Comparison of ENCODE assay signal across 18 cellular contexts in the genomic region with DNA sequence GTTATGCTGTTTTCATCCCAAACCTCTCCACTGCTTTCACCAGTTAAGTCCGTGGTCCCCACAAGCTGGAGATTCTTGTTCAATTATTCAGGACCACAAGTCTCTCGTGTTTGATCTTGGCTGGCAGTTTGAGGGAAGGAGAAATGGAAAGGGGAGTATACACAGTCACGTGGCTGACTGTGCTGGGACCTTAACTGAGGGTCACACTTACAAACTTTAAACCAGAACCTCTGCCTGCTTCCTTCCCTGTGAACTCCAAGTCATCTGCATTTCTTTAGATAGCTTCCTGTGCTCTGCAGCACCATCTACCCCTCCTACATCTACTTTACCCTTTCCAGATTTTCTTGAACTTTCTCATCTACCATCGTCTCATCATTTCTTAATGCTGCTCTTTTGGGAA.
DNase-seq lines count a peak whose midpoint lies in the region; ATAC-seq and TF ChIP-seq lines count a peak whose summit lies in the region.
"Had no signal": no experiment of that assay in that cellular context is flagged by ENCODE, and none has a peak within 500 bp of the region (broad histone marks: within the 10 kb centered on the region; RNA-seq: fewer than 3 reads in every experiment).

No MANE protein-coding gene starts in this region.

- no peak for ATAC-seq in GM18909 (IDR thresholded peaks at IDR 0.05; ENCODE audit: poor library complexity, unreplicated experiment)
- no peak for ATAC-seq in HG02623 (IDR thresholded peaks at IDR 0.05; ENCODE audit: unreplicated experiment)
- ATAC-seq: CD8-positive, alpha-beta T cell; GM12878 had no signal

- no peak overlapping the region for H3K4ac ChIP-seq in H9 (ENCODE audit: low read depth, low read length)

- WGBS in H9 (ENCODE audit: extremely low coverage, insufficient read length, low lambda C conversion rate): no CpG with 5 or more reads among the region's 4 CpGs

- no peak overlapping the region for H2BK20ac ChIP-seq in H9 (ENCODE audit: low read depth, low read length, poor library complexity, severe bottlenecking)

- H3K56ac ChIP-seq in H9 (ENCODE audit: insufficient read length, low read depth, low read length): no peak overlapping the region

- H2BK15ac ChIP-seq in H9 (ENCODE audit: low read depth, low read length): no peak overlapping the region

- no peak overlapping the region for H4K8ac ChIP-seq in H9 (replicated peaks; ENCODE audit: insufficient read length, low read depth, low read length)

- H3K4me1 Mint-ChIP-seq in H9: peaks cover 11% of the 10 kb centered on the region in 2 experiments
- H3K4me1 Mint-ChIP-seq: B cell; CD4-positive, CD25-positive, alpha-beta regulatory T cell had no signal

- no peak overlapping the region for H4K91ac ChIP-seq in H9 (ENCODE audit: insufficient read length, low read depth, low read length)

- H2BK5ac ChIP-seq in H9 (ENCODE audit: insufficient read length, low read length): no peak overlapping the region

- H3K9ac ChIP-seq in H9 (ENCODE audit: extremely low read depth, insufficient read length, low read length): no peak overlapping the region
- H3K9ac ChIP-seq: BLaER1 had no signal

- no peak overlapping the region for H2AK5ac ChIP-seq in H9 (ENCODE audit: insufficient read length, low read length)

- no peaks in the 10 kb centered on the region for H3K79me1 ChIP-seq in H9 (ENCODE audit: insufficient read depth, low read depth, low read length, poor library complexity, severe bottlenecking)

- H3K27me3 Mint-ChIP-seq in H9 (ENCODE audit: low read depth): no peaks in the 10 kb centered on the region; the same call in 1 of the 2 replicates

- H3K9me3 ChIP-seq in H9 (ENCODE audit: control insufficient read depth, low read depth, low read length): peaks cover 6% of the 10 kb centered on the region

- H4K5ac ChIP-seq in H9 (ENCODE audit: insufficient read length, low read depth, low read length): no peak overlapping the region

- no peak overlapping the region for H3K23ac ChIP-seq in H9 (ENCODE audit: insufficient read length, low read depth, low read length)

- peak overlapping the region; percentile 15 for H3K4me2 ChIP-seq in H9 (ENCODE audit: insufficient read depth, insufficient read length, low read length)
- H3K4me2 ChIP-seq: BLaER1 had no signal

- peaks cover 5% of the 10 kb centered on the region; the same call in 1 of the 2 replicates for H3K4me1 ChIP-seq in H9 (ENCODE audit: insufficient read depth, low read length)
- H3K4me1 ChIP-seq: BLaER1 had no signal

- H3K27me3 ChIP-seq in H9 (ENCODE audit: insufficient read depth, low read length) (no peaks in the 10 kb centered on the region), layer of hippocampus (ENCODE audit: control insufficient read depth, insufficient read depth, low read length) (no peaks in the 10 kb centered on the region)
- H3K27me3 ChIP-seq: BLaER1 had no signal

- H3K23me2 ChIP-seq in H9 (ENCODE audit: insufficient read length, low read depth, low read length, poor library complexity, severe bottlenecking): no peaks in the 10 kb centered on the region

- peaks cover 14 to 26% of the 10 kb centered on the region in 2 experiments for H3K9me3 Mint-ChIP-seq in H9

- no peak overlapping the region for H3K4me3 Mint-ChIP-seq in H9
- H3K4me3 Mint-ChIP-seq: B cell; CD4-positive, CD25-positive, alpha-beta regulatory T cell; CD8-positive, alpha-beta T cell had no signal

- no peak overlapping the region for H3K27ac ChIP-seq in H9 (ENCODE audit: insufficient read length, low read depth, low read length)
- peak overlapping the region; percentile 32 for H3K27ac ChIP-seq in cingulate gyrus (ENCODE audit: low read depth, low read length)
- H3K27ac ChIP-seq in layer of hippocampus (ENCODE audit: low read depth, low read length): peak overlapping the region; percentile 2
- H3K27ac ChIP-seq: BLaER1, C4-2B had no signal

- H2BK12ac ChIP-seq in H9 (ENCODE audit: insufficient read length, low read depth, low read length): no peak overlapping the region

- no peak overlapping the region for H3K18ac ChIP-seq in H9 (ENCODE audit: insufficient read length, low read depth, low read length)

- no peaks in the 10 kb centered on the region for H3K79me2 ChIP-seq in H9 (ENCODE audit: insufficient read depth, low read length)

- TF ChIP-seq CTCF in H9 (conservative IDR thresholded peaks at IDR 0.05): no peak

- H3K27ac Mint-ChIP-seq in H9: no peak overlapping the region; a peak in 1 of 7 replicates
- H3K27ac Mint-ChIP-seq: B cell; CD4-positive, CD25-positive, alpha-beta regulatory T cell; CD8-positive, alpha-beta T cell had no signal

- peak; percentile 28 for DNase-seq in H9
- no peak for DNase-seq in NCI-H2081 (lab: John Stamatoyannopoulos, UW)
- no peak for DNase-seq in NCI-H510A treated with DMSO at 0.1 percent for 48 hours (lab: John Stamatoyannopoulos, UW)
- DNase-seq: Caco-2; CD4-positive, CD25-positive, alpha-beta regulatory T cell; CD8-positive, alpha-beta T cell; DMS153; DND-41; GDM1; HCEC 1CT had no signal

- H3T11ph ChIP-seq in H9 (ENCODE audit: low read length): no peak overlapping the region

- no peak overlapping the region for H2BK120ac ChIP-seq in H9 (ENCODE audit: low read depth, low read length, poor library complexity, severe bottlenecking)

- no peak overlapping the region for H2AFZ ChIP-seq in H9 (ENCODE audit: low read length)

- H3K14ac ChIP-seq in H9 (ENCODE audit: insufficient read depth, low read length): no peak overlapping the region

- H4K20me1 ChIP-seq in H9 (ENCODE audit: control insufficient read depth, insufficient read depth, insufficient read length): no peaks in the 10 kb centered on the region
- H4K20me1 ChIP-seq: BLaER1 had no signal

- H3K36me3 Mint-ChIP-seq in H9 (ENCODE audit: insufficient read depth in 1 of 3, low read depth in 3 of 3): peaks cover 13 to 31% (median 20%) of the 10 kb centered on the region in 3 experiments
- H3K36me3 Mint-ChIP-seq: CD4-positive, CD25-positive, alpha-beta regulatory T cell; CD8-positive, alpha-beta T cell had no signal
